ENCODE assay signal across 15 cellular contexts in the genomic region with DNA sequence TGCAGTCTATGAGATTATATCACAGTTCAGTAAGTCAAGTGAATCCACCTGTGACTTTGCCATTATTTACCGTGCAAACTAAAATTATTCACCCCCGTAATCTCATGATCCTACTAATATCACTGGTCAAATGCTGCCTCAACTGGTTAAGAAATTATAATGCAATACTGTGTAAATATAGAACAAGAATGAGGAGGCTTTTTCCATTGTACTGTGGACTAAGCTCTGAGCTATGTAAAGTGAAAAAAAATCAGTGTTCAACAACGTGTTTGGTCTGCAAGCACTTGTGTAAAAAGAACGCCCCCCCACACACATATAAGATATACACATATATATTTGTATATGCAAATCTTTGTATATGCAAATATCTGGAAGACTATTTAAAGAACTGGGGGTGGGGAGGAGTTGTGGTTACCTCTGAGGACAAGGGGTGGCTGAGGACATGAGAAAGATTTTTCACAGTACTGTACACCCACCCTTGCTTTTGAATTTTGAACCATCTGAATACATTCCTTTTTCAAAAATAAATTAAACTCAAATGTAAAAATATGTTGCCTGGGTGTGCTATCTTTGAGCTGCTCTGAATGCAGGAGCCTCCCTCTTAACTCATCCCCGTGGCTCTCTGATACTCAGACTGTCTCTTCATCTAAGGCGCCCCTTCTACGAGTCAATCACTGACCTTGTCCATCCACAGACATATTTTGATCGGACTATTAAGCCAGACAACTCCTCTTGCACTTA. TPM values are rescaled to one million over a fixed set of nuclear protein-coding genes. Genes with fewer than 3 reads are reported as not detected.
DNase-seq lines count a peak whose midpoint lies in the region; ATAC-seq and TF ChIP-seq lines count a peak whose summit lies in the region.
"Had no signal": no experiment of that assay in that cellular context is flagged by ENCODE, and none has a peak within 500 bp of the region (broad histone marks: within the 10 kb centered on the region; RNA-seq: fewer than 3 reads in every experiment).

No MANE protein-coding gene starts in this region.

- peaks cover 4% of the 10 kb centered on the region for H3K4me1 Mint-ChIP-seq in type B pancreatic cell (ENCODE audit: unreplicated experiment)

- H3K4me3 ChIP-seq in heart right ventricle, result no peak overlapping the region
- no peak overlapping the region for H3K4me3 ChIP-seq in tibial nerve
- H3K4me3 ChIP-seq: breast epithelium had no signal

- H3K36me3 ChIP-seq in heart right ventricle (no peaks in the 10 kb centered on the region), tibial nerve (no peaks in the 10 kb centered on the region)
- H3K36me3 ChIP-seq: breast epithelium had no signal

- H3K9me3 ChIP-seq in heart right ventricle (no peaks in the 10 kb centered on the region), tibial nerve (no peaks in the 10 kb centered on the region)
- H3K9me3 ChIP-seq: breast epithelium had no signal

- 50 to 55% methylated on average over 8 of the region's 8 CpGs for WGBS in heart right ventricle, 2 donors
- WGBS in tibial nerve, 2 donors, result 45 to 49% methylated on average over 8 of the region's 8 CpGs

- TF ChIP-seq EP300 in tibial nerve (IDR thresholded peaks at IDR 0.05), result no peak

- peak overlapping the region; percentile 5 for H3K27ac Mint-ChIP-seq in type B pancreatic cell
- H3K27ac Mint-ChIP-seq: T-helper 1 cell treated with Interleukin-12 subunit alpha and Interleukin-12 subunit beta and Interleukin-4 antibody, amounts not matched to agents 30 μg/mL and 1 μg/mL, for 36 hours had no signal

- intact Hi-C loops in heart right ventricle (cut with DNase I) (loop anchor here in 1 of 10 donors (10.0 kb wide), 1 partner anchor 84 kb away; no protein-coding TSS in a partner anchor), cardiac septum (cut with DNase I) (no loop called here)

- no peaks in the 10 kb centered on the region for H3K27me3 ChIP-seq in heart right ventricle
- no peaks in the 10 kb centered on the region for H3K27me3 ChIP-seq in tibial nerve
- H3K27me3 ChIP-seq: breast epithelium had no signal

- DNase-seq in heart right ventricle (no peak), cardiac septum (ENCODE audit: low spot score) (no peak), NCI-H1048 (lab: John Stamatoyannopoulos, UW) (peak; percentile 66), germinal center (ENCODE audit: low spot score) (peak; percentile 70), type B pancreatic cell (ENCODE audit: extremely low spot score, unreplicated experiment) (no peak), tibial nerve (ENCODE audit: low spot score in 2 of 2) (no peak), activated gamma-delta T cell (lab: John Stamatoyannopoulos, UW) (no peak)
- no peak for DNase-seq in stimulated activated CD8-positive, alpha-beta memory T cell treated with anti-CD3 and anti-CD28 coated beads, Interleukin-4, amount 100 ng/mL, for 48 hours
- DNase-seq: activated CD4-positive, alpha-beta T cell treated with anti-CD3 and anti-CD28 coated beads, Interleukin-2, amount 50 U/mL, for 1 hour; activated gamma-delta T cell treated with Interleukin-2 at 50 U/mL for 16 hours; hypothalamus; mesenchymal stem cell; OCI-M1 had no signal

- no peak overlapping the region for H3K4me3 Mint-ChIP-seq in type B pancreatic cell
- H3K4me3 Mint-ChIP-seq: T-helper 1 cell treated with Interleukin-12 subunit alpha and Interleukin-12 subunit beta and Interleukin-4 antibody, amounts not matched to agents 30 μg/mL and 1 μg/mL, for 36 hours had no signal

- ATAC-seq in heart right ventricle, result peak in 5 of 8 donors; percentile 28 to 68 (median 48)

- TF ChIP-seq CTCF in heart right ventricle (IDR thresholded peaks at IDR 0.05), result no peak
- no peak for TF ChIP-seq CTCF in type B pancreatic cell (conservative IDR thresholded peaks at IDR 0.05)
- TF ChIP-seq CTCF in tibial nerve (IDR thresholded peaks at IDR 0.05), result no peak

- no peaks in the 10 kb centered on the region for H3K36me3 Mint-ChIP-seq in type B pancreatic cell

- no peak for TF ChIP-seq POLR2A in tibial nerve (IDR thresholded peaks at IDR 0.05)

- H3K27me3 Mint-ChIP-seq in type B pancreatic cell, result no peaks in the 10 kb centered on the region

- H3K4me1 ChIP-seq in heart right ventricle (peaks cover 0 to 19% (median 3%) of the 10 kb centered on the region in 9 donors), tibial nerve (peaks cover 0 to 8% (median 2%) of the 10 kb centered on the region in 4 donors)
- H3K4me1 ChIP-seq: breast epithelium had no signal

- peak overlapping the region in 1 of 10 donors; percentile 53 for H3K27ac ChIP-seq in heart right ventricle
- no peak overlapping the region for H3K27ac ChIP-seq in tibial nerve

- H3K9me3 Mint-ChIP-seq in type B pancreatic cell, result no peaks in the 10 kb centered on the region
- H3K9me3 Mint-ChIP-seq: T-helper 1 cell treated with Interleukin-12 subunit alpha and Interleukin-12 subunit beta and Interleukin-4 antibody, amounts not matched to agents 30 μg/mL and 1 μg/mL, for 36 hours had no signal

RNA-seq across cellular contexts. Expression of a gene that starts 57.0 kb away (rescaled TPM):
- total RNA-seq in heart right ventricle (100 to 1,000 TPM; 206 to 506 (median 236) TPM), cardiac septum (216 TPM), type B pancreatic cell (ENCODE audit: low replicate concordance) (150 and 179 TPM in 2 replicates), tibial nerve (100 to 1,000 TPM; 127 to 184 (median 159) TPM)
- 100 to 1,000 TPM in 1 of 2 donors, 10 to 100 TPM in 1; 49.5 to 154 TPM for polyA plus RNA-seq in heart right ventricle

Comparison
In these comparisons a context has a peak if more than half of its experiments do, and no peak if none do; other contexts are left out.
1. DNase-seq: peak in NCI-H1048 (single experiment) and germinal center (single experiment); none in heart right ventricle (0 of 2), cardiac septum (single experiment), type B pancreatic cell (single experiment), tibial nerve (0 of 2), stimulated activated CD8-positive, alpha-beta memory T cell treated with anti-CD3 and anti-CD28 coated beads, Interleukin-4, amount 100 ng/mL, for 48 hours (single experiment) and activated gamma-delta T cell (single experiment).